ENCODE assay signal across 22 cellular contexts in genomic region chr17:21030375-21030774, GRCh38. TPM values are rescaled to one million over a fixed set of nuclear protein-coding genes. Genes with fewer than 3 reads are reported as not detected.
A peak's percentile ranks its signal among the peaks of the same experiment; 100 is the strongest.
DNase-seq lines count a peak whose midpoint lies in the region; ATAC-seq and TF ChIP-seq lines count a peak whose summit lies in the region.
"Had no signal": no experiment of that assay in that cellular context is flagged by ENCODE, and none has a peak within 500 bp of the region (broad histone marks: within the 10 kb centered on the region; RNA-seq: fewer than 3 reads in every experiment).

No MANE protein-coding gene starts in this region.

- H3K4me1 ChIP-seq in ACC112 (ENCODE audit: control insufficient read depth, insufficient read depth, low read length, unreplicated experiment) = peaks cover 64% of the 10 kb centered on the region
- H3K4me1 ChIP-seq in BLaER1 treated with 17β-estradiol and CSF1 and Interleukin-3, amounts not matched to agents 10 nM and 100 nM = peaks cover 48 to 70% (median 64%) of the 10 kb centered on the region in 10 experiments
- peaks cover 27% of the 10 kb centered on the region for H3K4me1 ChIP-seq in Karpas-422 (ENCODE audit: low read length)

- no peak for TF ChIP-seq CTCF in WTC11 (IDR thresholded peaks at IDR 0.05)

- H3K9ac ChIP-seq in BLaER1 treated with 17β-estradiol and CSF1 and Interleukin-3, amounts not matched to agents 10 nM and 100 nM = no peak overlapping the region
- H3K9ac ChIP-seq in Karpas-422 (ENCODE audit: low read length) = no peak overlapping the region

- H3K27ac Mint-ChIP-seq in WTC11 = peak overlapping the region; percentile 73
- H3K27ac Mint-ChIP-seq in natural killer cell treated with Interleukin-12 subunit alpha and Interleukin-12 subunit beta and Interleukin-15 and Interleukin-18, amount 100 ng/mL, for 72 hours = peak overlapping the region; percentile 87

- CTCF ChIA-PET in WTC11 (lab: Charles Lee) = interaction anchor here (0.6 to 1.8 kb wide), 2 partner anchors 10 to 13 kb away, joined by 3 to 6 read pairs; partner anchors contain the start of gene USP22

- no peak overlapping the region for H3K4me3 Mint-ChIP-seq in WTC11
- H3K4me3 Mint-ChIP-seq in natural killer cell treated with Interleukin-12 subunit alpha and Interleukin-12 subunit beta and Interleukin-15 and Interleukin-18, amount 100 ng/mL, for 72 hours = peak overlapping the region; percentile 78
- H3K4me3 Mint-ChIP-seq: activated T-cell treated with anti-CD3 and anti-CD28 coated beads, Interleukin-2, amount 50 U/mL, for 4 hours had no signal

- POLR2A ChIA-PET in WTC11 (lab: Charles Lee) = interaction anchor here (0.9 kb wide), 1 partner anchor 13 kb away, joined by 4 read pairs; the partner anchor contains the start of gene USP22

- peaks cover 38% of the 10 kb centered on the region for H3K36me3 Mint-ChIP-seq in WTC11
- peaks cover 11% of the 10 kb centered on the region for H3K36me3 Mint-ChIP-seq in natural killer cell treated with Interleukin-12 subunit alpha and Interleukin-12 subunit beta and Interleukin-15 and Interleukin-18, amount 100 ng/mL, for 72 hours

- H4K20me1 ChIP-seq in BLaER1 treated with 17β-estradiol and CSF1 and Interleukin-3, amounts not matched to agents 10 nM and 100 nM = peaks cover 100% of the 10 kb centered on the region in 11 experiments
- H4K20me1 ChIP-seq in Karpas-422 (ENCODE audit: insufficient read depth, low read depth, low read length) = peaks cover 94% of the 10 kb centered on the region

- no peaks in the 10 kb centered on the region for H3K9me2 ChIP-seq in Karpas-422 (replicated peaks; ENCODE audit: insufficient read depth, low read length)

- no peaks in the 10 kb centered on the region for H3K27me3 Mint-ChIP-seq in WTC11 (ENCODE audit: low read depth)
- H3K27me3 Mint-ChIP-seq in natural killer cell treated with Interleukin-12 subunit alpha and Interleukin-12 subunit beta and Interleukin-15 and Interleukin-18, amount 100 ng/mL, for 72 hours = no peaks in the 10 kb centered on the region

- peak overlapping the region in 6 of 11 experiments; percentile 5 to 33 (median 21); a peak in 5 of 22 replicates for H3K4me2 ChIP-seq in BLaER1 treated with 17β-estradiol and CSF1 and Interleukin-3, amounts not matched to agents 10 nM and 100 nM
- H3K4me2 ChIP-seq in Karpas-422 (ENCODE audit: low read depth, low read length, poor library complexity, severe bottlenecking) = no peak overlapping the region
- H3K4me2 ChIP-seq: PC-9 had no signal

- H3K4me1 Mint-ChIP-seq in WTC11 = peaks cover 61% of the 10 kb centered on the region
- H3K4me1 Mint-ChIP-seq in natural killer cell treated with Interleukin-12 subunit alpha and Interleukin-12 subunit beta and Interleukin-15 and Interleukin-18, amount 100 ng/mL, for 72 hours (ENCODE audit: low read depth in 2 of 2) = peaks cover 57 to 77% of the 10 kb centered on the region in 2 donors

- no peaks in the 10 kb centered on the region for H3K9me3 Mint-ChIP-seq in WTC11
- no peaks in the 10 kb centered on the region for H3K9me3 Mint-ChIP-seq in natural killer cell treated with Interleukin-12 subunit alpha and Interleukin-12 subunit beta and Interleukin-15 and Interleukin-18, amount 100 ng/mL, for 72 hours
- H3K9me3 Mint-ChIP-seq: activated T-cell treated with anti-CD3 and anti-CD28 coated beads, Interleukin-2, amount 50 U/mL, for 4 hours had no signal

- ATAC-seq in WTC11 (no peak), GM18907 (IDR thresholded peaks at IDR 0.05; ENCODE audit: unreplicated experiment) (no peak)
- ATAC-seq in natural killer cell treated with Interleukin-12 subunit alpha and Interleukin-12 subunit beta and Interleukin-15 and Interleukin-18, amount 100 ng/mL, for 72 hours = no peak
- ATAC-seq: activated T-cell treated with anti-CD3 and anti-CD28 coated beads, Interleukin-2, amount 50 U/mL, for 4 hours; upper lobe of right lung had no signal

- H3K4me3 ChIP-seq in ACC112 (ENCODE audit: low read depth, low read length) (no peak overlapping the region), Karpas-422 (ENCODE audit: low read length) (no peak overlapping the region)
- H3K4me3 ChIP-seq in BLaER1 treated with 17β-estradiol and CSF1 and Interleukin-3, amounts not matched to agents 10 nM and 100 nM = no peak overlapping the region
- H3K4me3 ChIP-seq: colonic mucosa, PC-9, stomach, upper lobe of right lung had no signal

- H3K27me3 ChIP-seq in ACC112 (ENCODE audit: insufficient read depth, low read length) (no peaks in the 10 kb centered on the region), Karpas-422 (ENCODE audit: low read length) (no peaks in the 10 kb centered on the region)
- H3K27me3 ChIP-seq in BLaER1 treated with 17β-estradiol and CSF1 and Interleukin-3, amounts not matched to agents 10 nM and 100 nM = no peaks in the 10 kb centered on the region
- H3K27me3 ChIP-seq: brain microvascular endothelial cell, colonic mucosa, stomach, upper lobe of right lung had no signal

- DNase-seq in WTC11 (ENCODE audit: low spot score) = no peak
- DNase-seq in natural killer cell treated with Interleukin-12 subunit alpha and Interleukin-12 subunit beta and Interleukin-15 and Interleukin-18, amount 100 ng/mL, for 72 hours (ENCODE audit: low spot score) = no peak
- no peak for DNase-seq in Karpas-422
- no peak for DNase-seq in stimulated activated naive CD4-positive, alpha-beta T cell (lab: John Stamatoyannopoulos, UW)
- DNase-seq: activated CD4-positive, alpha-beta T cell treated with anti-CD3 and anti-CD28 coated beads, Interleukin-2, amount 50 U/mL, for 1 hour; activated T-cell treated with anti-CD3 and anti-CD28 coated beads, Interleukin-2, amount 50 U/mL, for 4 hours; AML-193; brain microvascular endothelial cell; colonic mucosa; EL; IMR-90; MM.1S; NCI-H146; NCI-H345; PC-9; SIG-M5; stimulated activated CD4-positive, alpha-beta T cell treated with anti-CD3 and anti-CD28 coated beads, Interleukin-1b, Interleukin-23, amount 100 ng/mL, for 48 hours; stomach; upper lobe of right lung had no signal

- H3K9me3 ChIP-seq in BLaER1 treated with 17β-estradiol and CSF1 and Interleukin-3, amounts not matched to agents 10 nM and 100 nM (replicated peaks in 1 of 11) = no peaks in the 10 kb centered on the region
- H3K9me3 ChIP-seq in Karpas-422 (ENCODE audit: low read length) = no peaks in the 10 kb centered on the region
- H3K9me3 ChIP-seq: colonic mucosa, stomach, upper lobe of right lung had no signal

- H3K36me3 ChIP-seq in ACC112 (ENCODE audit: insufficient read depth, low read length) = peaks cover 10% of the 10 kb centered on the region; the same call in 1 of the 2 replicates
- peaks cover 51 to 92% (median 73%) of the 10 kb centered on the region in 11 experiments for H3K36me3 ChIP-seq in BLaER1 treated with 17β-estradiol and CSF1 and Interleukin-3, amounts not matched to agents 10 nM and 100 nM
- H3K36me3 ChIP-seq in Karpas-422 (ENCODE audit: insufficient read depth, low read length) = peaks cover 75% of the 10 kb centered on the region
- H3K36me3 ChIP-seq: colonic mucosa had no signal

- H3K27ac ChIP-seq in ACC112 (ENCODE audit: low read depth, low read length) (peak overlapping the region; percentile 5; the same call in 1 of the 2 replicates), Karpas-422 (ENCODE audit: low read length) (no peak overlapping the region)
- no peak overlapping the region for H3K27ac ChIP-seq in BLaER1 treated with 17β-estradiol and CSF1 and Interleukin-3, amounts not matched to agents 10 nM and 100 nM
- H3K27ac ChIP-seq: colonic mucosa, PC-9, upper lobe of right lung had no signal

- H3K79me2 ChIP-seq in ACC112 (ENCODE audit: control insufficient read depth, insufficient read depth, low read length, unreplicated experiment) (peaks cover 99% of the 10 kb centered on the region), Karpas-422 (ENCODE audit: low read length) (peaks cover 100% of the 10 kb centered on the region)

- H2AFZ ChIP-seq in ACC112 (ENCODE audit: low read length, unreplicated experiment) (no peak overlapping the region), Karpas-422 (ENCODE audit: low read length) (no peak overlapping the region)
- H2AFZ ChIP-seq: PC-9 had no signal

TF ChIP-seq in WTC11, 78 proteins besides CTCF, POLR2A, EP300 and RAD21:
- TF ChIP-seq AFF4 (CRISPR knock-in tag; IDR thresholded peaks at IDR 0.05; ENCODE audit: borderline replicate concordance) (no peak), ZNF423 (CRISPR knock-in tag; IDR thresholded peaks at IDR 0.05) (no peak)

RNA-seq across cellular contexts. Expression of gene USP22, which starts 12.4 kb away (rescaled TPM):
- 278 to 289 TPM (median 281 TPM) in 3 replicates for total RNA-seq in WTC11 (2021)
- total RNA-seq in natural killer cell treated with Interleukin-12 subunit alpha and Interleukin-12 subunit beta and Interleukin-15 and Interleukin-18, amount 100 ng/mL, for 72 hours = 100 to 1,000 TPM; 102 to 179 TPM
- 133 and 149 TPM in 2 replicates for total RNA-seq in Karpas-422 (2014; rRNA removed; shearing (Covaris generic); ENCODE audit: low replicate concordance)
